8 cellular contexts compared by ENCODE assay signal in genomic region chr10:91551856-91552255, GRCh38.
DNase-seq lines count a peak whose midpoint lies in the region; ATAC-seq, FAIRE-seq and TF ChIP-seq lines count a peak whose summit lies in the region.

No MANE protein-coding gene starts in this region.

- no peaks in the 10 kb centered on the region for H3K79me2 ChIP-seq in neural progenitor cell (ENCODE audit: low read depth)

- intact Hi-C loops in naive thymus-derived CD4-positive, alpha-beta T cell (cut with micrococcal nuclease) = loop anchor here in 1 of 2 donors (10.0 kb wide), 1 partner anchor 257 kb away; no protein-coding TSS in a partner anchor

- no peak for TF ChIP-seq EP300 in A549 (IDR thresholded peaks at IDR 0.05)

- H3K27me3 Mint-ChIP-seq in neural progenitor cell (ENCODE audit: insufficient read depth, low read depth) (peaks cover 2% of the 10 kb centered on the region), immature natural killer cell (ENCODE audit: low read depth in 3 of 3) (peaks cover 0 to 10% (median 5%) of the 10 kb centered on the region in 3 donors)
- peaks cover 0 to 3% (median 0%) of the 10 kb centered on the region in 5 donors for H3K27me3 Mint-ChIP-seq in naive thymus-derived CD4-positive, alpha-beta T cell

- no peaks in the 10 kb centered on the region for H3K36me3 ChIP-seq in neural progenitor cell
- H3K36me3 ChIP-seq in naive thymus-derived CD4-positive, alpha-beta T cell (ENCODE audit: control insufficient read depth in 2 of 3, insufficient read depth in 3 of 3, low read length in 3 of 3) = no peaks in the 10 kb centered on the region

- H4K20me1 ChIP-seq in neural progenitor cell (ENCODE audit: low read depth) = no peaks in the 10 kb centered on the region

- H3K27me3 ChIP-seq in neural progenitor cell = no peaks in the 10 kb centered on the region
- H3K27me3 ChIP-seq in naive thymus-derived CD4-positive, alpha-beta T cell (ENCODE audit: control insufficient read depth in 2 of 2, insufficient read depth in 2 of 2, low read length in 2 of 2) = no peaks in the 10 kb centered on the region

- no peak for FAIRE-seq in A549 (lab: Jason Lieb, UNC)

- H3K9ac ChIP-seq in neural progenitor cell = no peak overlapping the region

- H3K27ac ChIP-seq in A549 (peak overlapping the region in 1 of 2 experiments; percentile 39; a peak in 1 of 6 replicates), neural progenitor cell (no peak overlapping the region)
- H3K27ac ChIP-seq in naive thymus-derived CD4-positive, alpha-beta T cell (ENCODE audit: low read depth, low read length) = no peak overlapping the region

- TF ChIP-seq CTCF in A549 (IDR thresholded peaks at IDR 0.05) (peak; percentile 68), neural progenitor cell (IDR thresholded peaks at IDR 0.05) (peak; percentile 89)

- H3K4me1 Mint-ChIP-seq in neural progenitor cell = peaks cover 5% of the 10 kb centered on the region
- H3K4me1 Mint-ChIP-seq in immature natural killer cell = no peaks in the 10 kb centered on the region
- H3K4me1 Mint-ChIP-seq in naive thymus-derived CD4-positive, alpha-beta T cell = peaks cover 0 to 2% (median 0%) of the 10 kb centered on the region in 7 donors

- H3F3A ChIP-seq in neural progenitor cell (ENCODE audit: low read depth) = no peaks in the 10 kb centered on the region

- TF ChIP-seq POLR2A in A549 (IDR thresholded peaks at IDR 0.05; ENCODE audit: low read length) = no peak

- DNase-seq in A549 (ENCODE audit: low read depth in 1 of 2, low spot score in 1 of 2) = peak; percentile 35 to 76
- DNase-seq in GM04504 (ENCODE audit: low read depth) = peak; percentile 50
- peak; percentile 68 for DNase-seq in fibroblast of gingiva (ENCODE audit: low read depth)
- peak; percentile 86 for DNase-seq in neural progenitor cell (ENCODE audit: low spot score)
- no peak for DNase-seq in immature natural killer cell
- no peak for DNase-seq in naive thymus-derived CD4-positive, alpha-beta T cell

- peaks cover 10% of the 10 kb centered on the region for H3K4me1 ChIP-seq in A549
- H3K4me1 ChIP-seq in neural progenitor cell = no peaks in the 10 kb centered on the region
- no peaks in the 10 kb centered on the region for H3K4me1 ChIP-seq in naive thymus-derived CD4-positive, alpha-beta T cell (ENCODE audit: control insufficient read depth in 2 of 2, insufficient read depth in 2 of 2, low read length in 2 of 2)

- 78% methylated on average over 8 of the region's 8 CpGs for WGBS in A549 (ENCODE audit: missing lambda C conversion rate)

- CTCF ChIA-PET in A549 (lab: Yijun Ruan, JAX) = interaction anchor here (0.7 to 4.6 kb wide), 31 partner anchors 8 to 254 kb away, joined by 3 to 38 read pairs (median 4); partner anchors contain the start of gene PPP1R3C
- CTCF ChIA-PET in naive thymus-derived CD4-positive, alpha-beta T cell (lab: Charles Lee) = no interaction called here

- no peak overlapping the region for H3K4me3 Mint-ChIP-seq in neural progenitor cell
- no peak overlapping the region for H3K4me3 Mint-ChIP-seq in immature natural killer cell
- H3K4me3 Mint-ChIP-seq in naive thymus-derived CD4-positive, alpha-beta T cell = no peak overlapping the region

- ATAC-seq in A549 (peak; percentile 79 to 96), GM21423 (IDR thresholded peaks at IDR 0.05; ENCODE audit: unreplicated experiment) (no peak)
- ATAC-seq in naive thymus-derived CD4-positive, alpha-beta T cell = no peak

- H3K4me3 ChIP-seq in A549 = no peak overlapping the region
- H3K4me3 ChIP-seq in neural progenitor cell = no peak overlapping the region
- no peak overlapping the region for H3K4me3 ChIP-seq in naive thymus-derived CD4-positive, alpha-beta T cell (ENCODE audit: low read length)

- H3K4me2 ChIP-seq in A549 (no peak overlapping the region), neural progenitor cell (no peak overlapping the region)

- peak overlapping the region; percentile 36 for H3K27ac Mint-ChIP-seq in neural progenitor cell
- H3K27ac Mint-ChIP-seq in immature natural killer cell = no peak overlapping the region
- H3K27ac Mint-ChIP-seq in naive thymus-derived CD4-positive, alpha-beta T cell = no peak overlapping the region

- H3K9me3 Mint-ChIP-seq in neural progenitor cell = no peaks in the 10 kb centered on the region
- H3K9me3 Mint-ChIP-seq in immature natural killer cell = no peaks in the 10 kb centered on the region
- no peaks in the 10 kb centered on the region for H3K9me3 Mint-ChIP-seq in naive thymus-derived CD4-positive, alpha-beta T cell

- H3K36me3 Mint-ChIP-seq in neural progenitor cell = no peaks in the 10 kb centered on the region
- no peaks in the 10 kb centered on the region for H3K36me3 Mint-ChIP-seq in immature natural killer cell
- H3K36me3 Mint-ChIP-seq in naive thymus-derived CD4-positive, alpha-beta T cell = no peaks in the 10 kb centered on the region

- POLR2A ChIA-PET in A549 (lab: Yijun Ruan, JAX) = no interaction called here
- POLR2A ChIA-PET in naive thymus-derived CD4-positive, alpha-beta T cell (lab: Charles Lee) = no interaction called here

- H3K9me3 ChIP-seq in A549 (no peaks in the 10 kb centered on the region), neural progenitor cell (ENCODE audit: low read depth) (no peaks in the 10 kb centered on the region)
- no peaks in the 10 kb centered on the region for H3K9me3 ChIP-seq in naive thymus-derived CD4-positive, alpha-beta T cell (ENCODE audit: control insufficient read depth in 2 of 3, low read length in 3 of 3)

- peak overlapping the region; percentile 83 for H2AFZ ChIP-seq in neural progenitor cell (replicated peaks)

- TF ChIP-seq RAD21 in A549 (conservative IDR thresholded peaks at IDR 0.05 in 1 of 2, IDR thresholded peaks at IDR 0.05 in 1 of 2) = peak; percentile 80 to 83

TF ChIP-seq in A549, 52 proteins besides CTCF, POLR2A, EP300 and RAD21:
- TF ChIP-seq NPAS2 (CRISPR knock-in tag; IDR thresholded peaks at IDR 0.05; ENCODE audit: borderline replicate concordance) (no peak), SMC3 (IDR thresholded peaks at IDR 0.05) (peak; percentile 88)

TF ChIP-seq in PFSK-1, 5 proteins besides CTCF, POLR2A, EP300 and RAD21:
- peak; percentile 39 for TF ChIP-seq FOXP2 (optimal IDR thresholded peaks at IDR 0.05; ENCODE audit: borderline replicate concordance, extremely low read depth, extremely low read length, insufficient read depth)
- no peak for TF ChIP-seq TAF1 (IDR thresholded peaks at IDR 0.05; ENCODE audit: borderline replicate concordance, insufficient read depth, low read length)

Comparison
In these comparisons a context has a peak if more than half of its experiments do, and no peak if none do; other contexts are left out.
1. ATAC-seq: peak in A549 (2 of 2); none in naive thymus-derived CD4-positive, alpha-beta T cell (single experiment) and GM21423 (single experiment).
2. DNase-seq: peak in A549 (2 of 2), GM04504 (single experiment), fibroblast of gingiva (single experiment) and neural progenitor cell (single experiment); none in immature natural killer cell (0 of 3) and naive thymus-derived CD4-positive, alpha-beta T cell (0 of 9).